ENCODE assay signal across 8 cellular contexts in genomic region chr1:171841931-171842723, GRCh38. TPM values are rescaled to one million over a fixed set of nuclear protein-coding genes. Genes with fewer than 3 reads are reported as not detected.
DNase-seq lines count a peak whose midpoint lies in the region; ATAC-seq and TF ChIP-seq lines count a peak whose summit lies in the region.

No MANE protein-coding gene starts in this region.

- no peak for TF ChIP-seq CTCF in CD8-positive, alpha-beta T cell (IDR thresholded peaks at IDR 0.05)
- TF ChIP-seq CTCF in HL-60 (IDR thresholded peaks at IDR 0.05; ENCODE audit: insufficient read depth, low read length), result no peak
- TF ChIP-seq CTCF in fibroblast of villous mesenchyme (IDR thresholded peaks at IDR 0.05; ENCODE audit: insufficient read depth, low read depth, low read length), result no peak

- peak in 4 of 7 experiments; percentile 4 to 50 (median 10) for DNase-seq in CD8-positive, alpha-beta T cell
- no peak for DNase-seq in HL-60 (ENCODE audit: low read depth in 1 of 2, low spot score in 1 of 2)
- DNase-seq in activated CD8-positive, alpha-beta memory T cell treated with anti-CD3 and anti-CD28 coated beads, Interleukin-2, amount 50 U/mL, for 4 hours, result peak; percentile 16
- DNase-seq in fibroblast of villous mesenchyme (ENCODE audit: low read depth), result no peak
- no peak for DNase-seq in cortex of kidney (lab: John Stamatoyannopoulos, UW)
- no peak for DNase-seq in ureter (ENCODE audit: low spot score)

- no peaks in the 10 kb centered on the region for H3K9me3 ChIP-seq in CD8-positive, alpha-beta T cell (ENCODE audit: low read length)
- no peaks in the 10 kb centered on the region for H3K9me3 ChIP-seq in neuron (ENCODE audit: low read length)

- no peaks in the 10 kb centered on the region for H3K9me3 Mint-ChIP-seq in CD8-positive, alpha-beta T cell

- no peaks in the 10 kb centered on the region for H3K36me3 ChIP-seq in CD8-positive, alpha-beta T cell (ENCODE audit: insufficient read depth, low read length)
- no peaks in the 10 kb centered on the region for H3K36me3 ChIP-seq in neuron (ENCODE audit: insufficient read depth, low read length)

- intact Hi-C loops in CD8-positive, alpha-beta T cell (cut with DNase I, micrococcal nuclease), result loop anchor here (1.0 to 10.0 kb wide), 8 partner anchors 60 to 1950 kb away; partner anchors contain the start of genes C1orf105 (in 1 of the 2), FMO4 (in 1 of the 2), METTL13 (in 1 of the 2) and PRRC2C (in 1 of the 2)

- peaks cover 4% of the 10 kb centered on the region for H3K27me3 ChIP-seq in CD8-positive, alpha-beta T cell (ENCODE audit: insufficient read depth, low read length)
- peaks cover 15% of the 10 kb centered on the region for H3K27me3 ChIP-seq in HL-60 (ENCODE audit: insufficient read depth, poor library complexity, severe bottlenecking)
- peaks cover 31% of the 10 kb centered on the region for H3K27me3 ChIP-seq in neuron (ENCODE audit: insufficient read depth, low read length)

- H3K27me3 Mint-ChIP-seq in CD8-positive, alpha-beta T cell (ENCODE audit: low read depth), result peaks cover 16% of the 10 kb centered on the region

- H3K4me1 ChIP-seq in CD8-positive, alpha-beta T cell (ENCODE audit: insufficient read depth, low read length), result peaks cover 9% of the 10 kb centered on the region
- H3K4me1 ChIP-seq in neuron (ENCODE audit: insufficient read depth, low read length), result peaks cover 5% of the 10 kb centered on the region

- peak; percentile 5 for ATAC-seq in CD8-positive, alpha-beta T cell
- no peak for ATAC-seq in GM18868 (IDR thresholded peaks at IDR 0.05; ENCODE audit: unreplicated experiment)

- H3K4me3 ChIP-seq in CD8-positive, alpha-beta T cell (ENCODE audit: low read depth, low read length), result peak overlapping the region; percentile 80
- peak overlapping the region; percentile 65 for H3K4me3 ChIP-seq in HL-60 (replicated peaks; ENCODE audit: insufficient read depth, low read length)
- H3K4me3 ChIP-seq in fibroblast of villous mesenchyme (ENCODE audit: low read depth, low read length), result peak overlapping the region; percentile 60
- H3K4me3 ChIP-seq in neuron (ENCODE audit: low read length), result peak overlapping the region; percentile 67

- H2AFZ ChIP-seq in neuron (ENCODE audit: low read depth, low read length), result peak overlapping the region; percentile 87

- H3K4me3 Mint-ChIP-seq in CD8-positive, alpha-beta T cell, result peak overlapping the region; percentile 87

- CTCF ChIA-PET in CD8-positive, alpha-beta T cell (lab: Charles Lee), result interaction anchor here (0.9 to 1.7 kb wide), 2 partner anchors 9 to 17 kb away, joined by 3 to 4 read pairs; no protein-coding TSS in a partner anchor

- POLR2A ChIA-PET in CD8-positive, alpha-beta T cell (lab: Charles Lee), result interaction anchor here (0.6 to 2.6 kb wide), 6 partner anchors 9 to 920 kb away, joined by 3 to 11 read pairs (median 4); partner anchors contain the start of gene METTL13

- H3K4me1 Mint-ChIP-seq in CD8-positive, alpha-beta T cell (ENCODE audit: low read depth), result peaks cover 14% of the 10 kb centered on the region

- H3K27ac ChIP-seq in CD8-positive, alpha-beta T cell (ENCODE audit: low read depth, low read length), result no peak overlapping the region
- H3K27ac ChIP-seq in HL-60 (replicated peaks), result no peak overlapping the region

- H3K27ac Mint-ChIP-seq in CD8-positive, alpha-beta T cell, result no peak overlapping the region

- no peaks in the 10 kb centered on the region for H3K36me3 Mint-ChIP-seq in CD8-positive, alpha-beta T cell

RNA-seq across cellular contexts. Expression of gene DNM3, which starts 0.8 kb away (rescaled TPM):
- 1 to 10 TPM in 1 of 2 experiments, under 1 TPM in 1; 0.72 to 1.1 TPM for total RNA-seq in CD8-positive, alpha-beta T cell
- total RNA-seq in fibroblast of villous mesenchyme (1.9 and 2.2 TPM in 2 replicates), ureter (7.9 TPM)

Comparison
In these comparisons a context has a peak if more than half of its experiments do, and no peak if none do; other contexts are left out.
1. DNase-seq: peak in CD8-positive, alpha-beta T cell (4 of 7) and activated CD8-positive, alpha-beta memory T cell treated with anti-CD3 and anti-CD28 coated beads, Interleukin-2, amount 50 U/mL, for 4 hours (single experiment); none in HL-60 (0 of 2), fibroblast of villous mesenchyme (single experiment), cortex of kidney (single experiment) and ureter (single experiment).
2. Peak in every context shown above with its lines, with median percentiles within 50 percentile points of each other: H3K4me3 ChIP-seq.